In the genomic region with DNA sequence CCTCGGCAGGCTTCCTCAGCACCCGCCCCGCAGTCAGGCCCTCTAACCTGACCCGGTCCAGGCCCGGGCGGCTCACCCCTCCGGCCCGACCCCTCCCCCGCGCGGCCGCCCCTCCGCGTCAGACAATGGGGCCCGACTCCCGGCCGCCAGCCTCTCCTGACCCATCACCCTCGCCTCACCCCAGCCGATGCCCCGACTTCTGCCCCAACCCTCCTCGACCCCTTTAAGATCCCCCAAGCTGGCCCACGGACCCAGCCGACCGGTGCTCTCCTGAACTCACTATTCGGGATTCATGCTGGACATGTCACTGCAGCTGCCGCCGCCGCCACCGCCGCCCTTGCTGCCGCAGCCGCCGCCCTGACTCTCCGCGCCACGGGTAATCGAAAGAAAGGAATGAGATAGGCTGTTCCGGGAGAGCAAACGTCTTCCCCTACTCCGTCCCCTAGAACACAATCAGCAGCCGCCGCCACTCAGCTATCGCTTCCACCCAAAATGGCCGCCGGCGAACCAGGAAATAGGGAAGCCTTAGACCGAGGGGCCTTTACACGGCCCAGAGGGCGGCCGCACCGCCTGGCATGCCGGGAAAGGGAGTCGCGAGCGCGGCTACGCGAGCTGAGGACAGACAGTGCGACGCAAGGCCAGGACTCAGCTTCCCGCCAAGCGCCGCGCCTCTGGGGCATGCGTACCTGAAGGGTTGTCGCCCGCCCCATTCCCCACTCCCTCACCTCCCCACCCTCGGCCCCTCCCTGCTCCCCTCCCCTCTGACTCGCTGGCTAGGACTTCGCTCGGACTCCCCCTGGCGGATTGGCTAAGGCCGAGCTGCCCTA, we compare ENCODE assay signal across 1 cellular context.
TF ChIP-seq lines count a peak whose summit lies in the region.

A gene (minus strand): TSS at position 494 of the 827 bp plus-strand sequence. CDS start 191 bp downstream, at position 303.

TF ChIP-seq in K562, 482 proteins besides CTCF, POLR2A, EP300 and RAD21 (continued from another document and continues in another):
- TF ChIP-seq NFIC (IDR thresholded peaks at IDR 0.05) (0 out of 2 replicates have a peak, but pooled peaks have one; percentile 1), ZNF347 (CRISPR knock-in tag; IDR thresholded peaks at IDR 0.05; ENCODE audit: low read depth) (no peak), ZNF583 (CRISPR knock-in tag; IDR thresholded peaks at IDR 0.05) (no peak), ZNF197 (CRISPR knock-in tag; IDR thresholded peaks at IDR 0.05; ENCODE audit: low read depth) (peak; percentile 89; the same call in 1 of the 2 replicates), TARDBP (IDR thresholded peaks at IDR 0.05) (no peak), SMARCA4 (IDR thresholded peaks at IDR 0.05) (no peak), RBM17 (IDR thresholded peaks at IDR 0.05; ENCODE audit: borderline replicate concordance, low read depth, low read length) (no peak), CBFB (CRISPR knock-in tag; IDR thresholded peaks at IDR 0.05) (no peak), KAT2B (IDR thresholded peaks at IDR 0.05; ENCODE audit: low read depth, low read length) (no peak), SP1 (CRISPR knock-in tag; IDR thresholded peaks at IDR 0.05) (peak; percentile 83), DIDO1 (tag; IDR thresholded peaks at IDR 0.05; ENCODE audit: low read depth) (no peak), PML (IDR thresholded peaks at IDR 0.05; ENCODE audit: low read length) (peak; percentile 79; the same call in 1 of the 2 replicates), HNRNPH1 (optimal IDR thresholded peaks at IDR 0.05; ENCODE audit: low read depth, low read length) (no peak), TEAD1 (CRISPR knock-in tag; IDR thresholded peaks at IDR 0.05) (peak; percentile 52 to 94), JUN (IDR thresholded peaks at IDR 0.05; ENCODE audit: borderline replicate concordance, low read depth, low read length) (peak; percentile 90), JUN (CRISPR knock-in tag; IDR thresholded peaks at IDR 0.05; ENCODE audit: borderline replicate concordance) (no peak; the same call in 1 of the 2 replicates), HNRNPUL1 (IDR thresholded peaks at IDR 0.05; ENCODE audit: low read length) (no peak), CEBPB (tag; IDR thresholded peaks at IDR 0.05) (no peak)
- TF ChIP-seq, protein P1, sequence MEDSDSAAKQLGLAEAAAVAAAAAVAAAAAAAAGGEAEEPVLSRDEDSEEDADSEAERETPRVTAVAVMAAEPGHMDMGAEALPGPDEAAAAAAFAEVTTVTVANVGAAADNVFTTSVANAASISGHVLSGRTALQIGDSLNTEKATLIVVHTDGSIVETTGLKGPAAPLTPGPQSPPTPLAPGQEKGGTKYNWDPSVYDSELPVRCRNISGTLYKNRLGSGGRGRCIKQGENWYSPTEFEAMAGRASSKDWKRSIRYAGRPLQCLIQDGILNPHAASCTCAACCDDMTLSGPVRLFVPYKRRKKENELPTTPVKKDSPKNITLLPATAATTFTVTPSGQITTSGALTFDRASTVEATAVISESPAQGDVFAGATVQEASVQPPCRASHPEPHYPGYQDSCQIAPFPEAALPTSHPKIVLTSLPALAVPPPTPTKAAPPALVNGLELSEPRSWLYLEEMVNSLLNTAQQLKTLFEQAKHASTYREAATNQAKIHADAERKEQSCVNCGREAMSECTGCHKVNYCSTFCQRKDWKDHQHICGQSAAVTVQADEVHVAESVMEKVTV (CRISPR knock-in tag; IDR thresholded peaks at IDR 0.05) = no peak
- TF ChIP-seq, protein P2, sequence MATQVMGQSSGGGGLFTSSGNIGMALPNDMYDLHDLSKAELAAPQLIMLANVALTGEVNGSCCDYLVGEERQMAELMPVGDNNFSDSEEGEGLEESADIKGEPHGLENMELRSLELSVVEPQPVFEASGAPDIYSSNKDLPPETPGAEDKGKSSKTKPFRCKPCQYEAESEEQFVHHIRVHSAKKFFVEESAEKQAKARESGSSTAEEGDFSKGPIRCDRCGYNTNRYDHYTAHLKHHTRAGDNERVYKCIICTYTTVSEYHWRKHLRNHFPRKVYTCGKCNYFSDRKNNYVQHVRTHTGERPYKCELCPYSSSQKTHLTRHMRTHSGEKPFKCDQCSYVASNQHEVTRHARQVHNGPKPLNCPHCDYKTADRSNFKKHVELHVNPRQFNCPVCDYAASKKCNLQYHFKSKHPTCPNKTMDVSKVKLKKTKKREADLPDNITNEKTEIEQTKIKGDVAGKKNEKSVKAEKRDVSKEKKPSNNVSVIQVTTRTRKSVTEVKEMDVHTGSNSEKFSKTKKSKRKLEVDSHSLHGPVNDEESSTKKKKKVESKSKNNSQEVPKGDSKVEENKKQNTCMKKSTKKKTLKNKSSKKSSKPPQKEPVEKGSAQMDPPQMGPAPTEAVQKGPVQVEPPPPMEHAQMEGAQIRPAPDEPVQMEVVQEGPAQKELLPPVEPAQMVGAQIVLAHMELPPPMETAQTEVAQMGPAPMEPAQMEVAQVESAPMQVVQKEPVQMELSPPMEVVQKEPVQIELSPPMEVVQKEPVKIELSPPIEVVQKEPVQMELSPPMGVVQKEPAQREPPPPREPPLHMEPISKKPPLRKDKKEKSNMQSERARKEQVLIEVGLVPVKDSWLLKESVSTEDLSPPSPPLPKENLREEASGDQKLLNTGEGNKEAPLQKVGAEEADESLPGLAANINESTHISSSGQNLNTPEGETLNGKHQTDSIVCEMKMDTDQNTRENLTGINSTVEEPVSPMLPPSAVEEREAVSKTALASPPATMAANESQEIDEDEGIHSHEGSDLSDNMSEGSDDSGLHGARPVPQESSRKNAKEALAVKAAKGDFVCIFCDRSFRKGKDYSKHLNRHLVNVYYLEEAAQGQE (CRISPR knock-in tag; IDR thresholded peaks at IDR 0.05; ENCODE audit: low read depth) = no peak
- TF ChIP-seq, protein P3, sequence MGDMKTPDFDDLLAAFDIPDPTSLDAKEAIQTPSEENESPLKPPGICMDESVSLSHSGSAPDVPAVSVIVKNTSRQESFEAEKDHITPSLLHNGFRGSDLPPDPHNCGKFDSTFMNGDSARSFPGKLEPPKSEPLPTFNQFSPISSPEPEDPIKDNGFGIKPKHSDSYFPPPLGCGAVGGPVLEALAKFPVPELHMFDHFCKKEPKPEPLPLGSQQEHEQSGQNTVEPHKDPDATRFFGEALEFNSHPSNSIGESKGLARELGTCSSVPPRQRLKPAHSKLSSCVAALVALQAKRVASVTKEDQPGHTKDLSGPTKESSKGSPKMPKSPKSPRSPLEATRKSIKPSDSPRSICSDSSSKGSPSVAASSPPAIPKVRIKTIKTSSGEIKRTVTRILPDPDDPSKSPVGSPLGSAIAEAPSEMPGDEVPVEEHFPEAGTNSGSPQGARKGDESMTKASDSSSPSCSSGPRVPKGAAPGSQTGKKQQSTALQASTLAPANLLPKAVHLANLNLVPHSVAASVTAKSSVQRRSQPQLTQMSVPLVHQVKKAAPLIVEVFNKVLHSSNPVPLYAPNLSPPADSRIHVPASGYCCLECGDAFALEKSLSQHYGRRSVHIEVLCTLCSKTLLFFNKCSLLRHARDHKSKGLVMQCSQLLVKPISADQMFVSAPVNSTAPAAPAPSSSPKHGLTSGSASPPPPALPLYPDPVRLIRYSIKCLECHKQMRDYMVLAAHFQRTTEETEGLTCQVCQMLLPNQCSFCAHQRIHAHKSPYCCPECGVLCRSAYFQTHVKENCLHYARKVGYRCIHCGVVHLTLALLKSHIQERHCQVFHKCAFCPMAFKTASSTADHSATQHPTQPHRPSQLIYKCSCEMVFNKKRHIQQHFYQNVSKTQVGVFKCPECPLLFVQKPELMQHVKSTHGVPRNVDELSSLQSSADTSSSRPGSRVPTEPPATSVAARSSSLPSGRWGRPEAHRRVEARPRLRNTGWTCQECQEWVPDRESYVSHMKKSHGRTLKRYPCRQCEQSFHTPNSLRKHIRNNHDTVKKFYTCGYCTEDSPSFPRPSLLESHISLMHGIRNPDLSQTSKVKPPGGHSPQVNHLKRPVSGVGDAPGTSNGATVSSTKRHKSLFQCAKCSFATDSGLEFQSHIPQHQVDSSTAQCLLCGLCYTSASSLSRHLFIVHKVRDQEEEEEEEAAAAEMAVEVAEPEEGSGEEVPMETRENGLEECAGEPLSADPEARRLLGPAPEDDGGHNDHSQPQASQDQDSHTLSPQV (IDR thresholded peaks at IDR 0.05) = peak; percentile 64; the same call in 1 of the 2 replicates
- TF ChIP-seq, protein P4, sequence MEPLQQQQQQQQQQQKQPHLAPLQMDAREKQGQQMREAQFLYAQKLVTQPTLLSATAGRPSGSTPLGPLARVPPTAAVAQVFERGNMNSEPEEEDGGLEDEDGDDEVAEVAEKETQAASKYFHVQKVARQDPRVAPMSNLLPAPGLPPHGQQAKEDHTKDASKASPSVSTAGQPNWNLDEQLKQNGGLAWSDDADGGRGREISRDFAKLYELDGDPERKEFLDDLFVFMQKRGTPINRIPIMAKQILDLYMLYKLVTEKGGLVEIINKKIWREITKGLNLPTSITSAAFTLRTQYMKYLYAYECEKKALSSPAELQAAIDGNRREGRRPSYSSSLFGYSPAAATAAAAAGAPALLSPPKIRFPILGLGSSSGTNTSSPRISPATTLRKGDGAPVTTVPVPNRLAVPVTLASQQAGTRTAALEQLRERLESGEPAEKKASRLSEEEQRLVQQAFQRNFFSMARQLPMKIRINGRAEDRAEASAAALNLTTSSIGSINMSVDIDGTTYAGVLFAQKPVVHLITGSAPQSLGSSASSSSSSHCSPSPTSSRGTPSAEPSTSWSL (CRISPR knock-in tag; IDR thresholded peaks at IDR 0.05; ENCODE audit: borderline replicate concordance) = no peak
- TF ChIP-seq, protein P5, sequence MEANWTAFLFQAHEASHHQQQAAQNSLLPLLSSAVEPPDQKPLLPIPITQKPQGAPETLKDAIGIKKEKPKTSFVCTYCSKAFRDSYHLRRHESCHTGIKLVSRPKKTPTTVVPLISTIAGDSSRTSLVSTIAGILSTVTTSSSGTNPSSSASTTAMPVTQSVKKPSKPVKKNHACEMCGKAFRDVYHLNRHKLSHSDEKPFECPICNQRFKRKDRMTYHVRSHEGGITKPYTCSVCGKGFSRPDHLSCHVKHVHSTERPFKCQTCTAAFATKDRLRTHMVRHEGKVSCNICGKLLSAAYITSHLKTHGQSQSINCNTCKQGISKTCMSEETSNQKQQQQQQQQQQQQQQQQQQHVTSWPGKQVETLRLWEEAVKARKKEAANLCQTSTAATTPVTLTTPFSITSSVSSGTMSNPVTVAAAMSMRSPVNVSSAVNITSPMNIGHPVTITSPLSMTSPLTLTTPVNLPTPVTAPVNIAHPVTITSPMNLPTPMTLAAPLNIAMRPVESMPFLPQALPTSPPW (CRISPR knock-in tag; IDR thresholded peaks at IDR 0.05) = peak; percentile 99
- TF ChIP-seq, protein P6, sequence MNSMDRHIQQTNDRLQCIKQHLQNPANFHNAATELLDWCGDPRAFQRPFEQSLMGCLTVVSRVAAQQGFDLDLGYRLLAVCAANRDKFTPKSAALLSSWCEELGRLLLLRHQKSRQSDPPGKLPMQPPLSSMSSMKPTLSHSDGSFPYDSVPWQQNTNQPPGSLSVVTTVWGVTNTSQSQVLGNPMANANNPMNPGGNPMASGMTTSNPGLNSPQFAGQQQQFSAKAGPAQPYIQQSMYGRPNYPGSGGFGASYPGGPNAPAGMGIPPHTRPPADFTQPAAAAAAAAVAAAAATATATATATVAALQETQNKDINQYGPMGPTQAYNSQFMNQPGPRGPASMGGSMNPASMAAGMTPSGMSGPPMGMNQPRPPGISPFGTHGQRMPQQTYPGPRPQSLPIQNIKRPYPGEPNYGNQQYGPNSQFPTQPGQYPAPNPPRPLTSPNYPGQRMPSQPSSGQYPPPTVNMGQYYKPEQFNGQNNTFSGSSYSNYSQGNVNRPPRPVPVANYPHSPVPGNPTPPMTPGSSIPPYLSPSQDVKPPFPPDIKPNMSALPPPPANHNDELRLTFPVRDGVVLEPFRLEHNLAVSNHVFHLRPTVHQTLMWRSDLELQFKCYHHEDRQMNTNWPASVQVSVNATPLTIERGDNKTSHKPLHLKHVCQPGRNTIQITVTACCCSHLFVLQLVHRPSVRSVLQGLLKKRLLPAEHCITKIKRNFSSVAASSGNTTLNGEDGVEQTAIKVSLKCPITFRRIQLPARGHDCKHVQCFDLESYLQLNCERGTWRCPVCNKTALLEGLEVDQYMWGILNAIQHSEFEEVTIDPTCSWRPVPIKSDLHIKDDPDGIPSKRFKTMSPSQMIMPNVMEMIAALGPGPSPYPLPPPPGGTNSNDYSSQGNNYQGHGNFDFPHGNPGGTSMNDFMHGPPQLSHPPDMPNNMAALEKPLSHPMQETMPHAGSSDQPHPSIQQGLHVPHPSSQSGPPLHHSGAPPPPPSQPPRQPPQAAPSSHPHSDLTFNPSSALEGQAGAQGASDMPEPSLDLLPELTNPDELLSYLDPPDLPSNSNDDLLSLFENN (IDR thresholded peaks at IDR 0.05; ENCODE audit: low read depth in 2 of 2, low read length in 2 of 2) = no peak; a peak in 1 of 4 replicates
- TF ChIP-seq, protein P7, sequence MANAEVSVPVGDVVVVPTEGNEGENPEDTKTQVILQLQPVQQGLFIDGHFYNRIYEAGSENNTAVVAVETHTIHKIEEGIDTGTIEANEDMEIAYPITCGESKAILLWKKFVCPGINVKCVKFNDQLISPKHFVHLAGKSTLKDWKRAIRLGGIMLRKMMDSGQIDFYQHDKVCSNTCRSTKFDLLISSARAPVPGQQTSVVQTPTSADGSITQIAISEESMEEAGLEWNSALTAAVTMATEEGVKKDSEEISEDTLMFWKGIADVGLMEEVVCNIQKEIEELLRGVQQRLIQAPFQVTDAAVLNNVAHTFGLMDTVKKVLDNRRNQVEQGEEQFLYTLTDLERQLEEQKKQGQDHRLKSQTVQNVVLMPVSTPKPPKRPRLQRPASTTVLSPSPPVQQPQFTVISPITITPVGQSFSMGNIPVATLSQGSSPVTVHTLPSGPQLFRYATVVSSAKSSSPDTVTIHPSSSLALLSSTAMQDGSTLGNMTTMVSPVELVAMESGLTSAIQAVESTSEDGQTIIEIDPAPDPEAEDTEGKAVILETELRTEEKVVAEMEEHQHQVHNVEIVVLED (CRISPR knock-in tag; IDR thresholded peaks at IDR 0.05) = peak; percentile 71
- TF ChIP-seq, protein P8, sequence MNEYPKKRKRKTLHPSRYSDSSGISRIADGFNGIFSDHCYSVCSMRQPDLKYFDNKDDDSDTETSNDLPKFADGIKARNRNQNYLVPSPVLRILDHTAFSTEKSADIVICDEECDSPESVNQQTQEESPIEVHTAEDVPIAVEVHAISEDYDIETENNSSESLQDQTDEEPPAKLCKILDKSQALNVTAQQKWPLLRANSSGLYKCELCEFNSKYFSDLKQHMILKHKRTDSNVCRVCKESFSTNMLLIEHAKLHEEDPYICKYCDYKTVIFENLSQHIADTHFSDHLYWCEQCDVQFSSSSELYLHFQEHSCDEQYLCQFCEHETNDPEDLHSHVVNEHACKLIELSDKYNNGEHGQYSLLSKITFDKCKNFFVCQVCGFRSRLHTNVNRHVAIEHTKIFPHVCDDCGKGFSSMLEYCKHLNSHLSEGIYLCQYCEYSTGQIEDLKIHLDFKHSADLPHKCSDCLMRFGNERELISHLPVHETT (CRISPR knock-in tag; conservative IDR thresholded peaks at IDR 0.05 in 1 of 2, IDR thresholded peaks at IDR 0.05 in 1 of 2) = peak in 1 of 2 experiments; percentile 86; a peak in 2 of 4 replicates
- TF ChIP-seq, protein P9, sequence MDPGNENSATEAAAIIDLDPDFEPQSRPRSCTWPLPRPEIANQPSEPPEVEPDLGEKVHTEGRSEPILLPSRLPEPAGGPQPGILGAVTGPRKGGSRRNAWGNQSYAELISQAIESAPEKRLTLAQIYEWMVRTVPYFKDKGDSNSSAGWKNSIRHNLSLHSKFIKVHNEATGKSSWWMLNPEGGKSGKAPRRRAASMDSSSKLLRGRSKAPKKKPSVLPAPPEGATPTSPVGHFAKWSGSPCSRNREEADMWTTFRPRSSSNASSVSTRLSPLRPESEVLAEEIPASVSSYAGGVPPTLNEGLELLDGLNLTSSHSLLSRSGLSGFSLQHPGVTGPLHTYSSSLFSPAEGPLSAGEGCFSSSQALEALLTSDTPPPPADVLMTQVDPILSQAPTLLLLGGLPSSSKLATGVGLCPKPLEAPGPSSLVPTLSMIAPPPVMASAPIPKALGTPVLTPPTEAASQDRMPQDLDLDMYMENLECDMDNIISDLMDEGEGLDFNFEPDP (CRISPR knock-in tag; IDR thresholded peaks at IDR 0.05) = no peak
- TF ChIP-seq, protein P10, sequence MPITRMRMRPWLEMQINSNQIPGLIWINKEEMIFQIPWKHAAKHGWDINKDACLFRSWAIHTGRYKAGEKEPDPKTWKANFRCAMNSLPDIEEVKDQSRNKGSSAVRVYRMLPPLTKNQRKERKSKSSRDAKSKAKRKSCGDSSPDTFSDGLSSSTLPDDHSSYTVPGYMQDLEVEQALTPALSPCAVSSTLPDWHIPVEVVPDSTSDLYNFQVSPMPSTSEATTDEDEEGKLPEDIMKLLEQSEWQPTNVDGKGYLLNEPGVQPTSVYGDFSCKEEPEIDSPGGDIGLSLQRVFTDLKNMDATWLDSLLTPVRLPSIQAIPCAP (CRISPR knock-in tag; IDR thresholded peaks at IDR 0.05; ENCODE audit: borderline replicate concordance) = no peak
